1 cellular context compared by ENCODE assay signal in the genomic region with DNA sequence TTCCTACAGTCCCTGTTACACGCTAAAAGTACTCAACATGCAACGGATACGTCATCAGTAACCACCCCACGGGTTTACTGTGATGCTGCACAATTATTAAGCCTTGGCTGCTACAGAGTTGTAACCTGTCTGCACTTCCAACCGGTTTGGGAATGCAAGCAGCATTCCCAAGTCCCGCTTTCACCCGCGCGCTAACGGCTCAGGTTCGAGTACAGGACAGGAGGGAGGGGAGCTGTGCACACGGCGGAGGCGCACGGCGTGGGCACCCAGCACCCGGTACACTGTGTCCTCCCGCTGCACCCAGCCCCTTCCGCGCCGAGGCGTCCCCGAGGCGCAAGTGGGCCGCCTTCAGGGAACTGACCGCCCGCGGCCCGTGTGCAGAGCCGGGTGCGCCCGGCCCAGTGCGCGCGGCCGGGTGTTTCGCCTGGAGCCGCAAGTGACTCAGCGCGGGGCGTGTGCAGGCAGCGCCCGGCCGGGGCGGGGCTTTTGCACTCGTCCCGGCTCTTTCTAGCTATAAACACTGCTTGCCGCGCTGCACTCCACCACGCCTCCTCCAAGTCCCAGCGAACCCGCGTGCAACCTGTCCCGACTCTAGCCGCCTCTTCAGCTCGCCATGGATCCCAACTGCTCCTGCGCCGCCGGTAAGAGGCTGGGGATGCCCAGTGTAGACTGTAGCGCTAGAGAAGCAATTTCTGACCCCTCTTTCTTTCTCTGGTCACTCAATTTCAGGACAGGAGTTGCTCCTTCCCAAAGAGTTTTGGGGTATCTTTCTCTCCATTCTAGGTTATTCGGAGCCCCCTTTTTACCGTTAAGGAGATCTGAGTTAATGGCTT.
TF ChIP-seq lines count a peak whose summit lies in the region.

A gene (plus strand): TSS at position 542 of the 833 bp plus-strand sequence. CDS start 72 bp downstream, at position 614.

TF ChIP-seq in HepG2, 621 proteins besides CTCF, POLR2A, EP300 and RAD21 (continued from another document and continues in another):
- TF ChIP-seq JARID2 (CRISPR knock-in tag; IDR thresholded peaks at IDR 0.05; ENCODE audit: insufficient replicate concordance) (no peak), TOPORS (CRISPR knock-in tag; IDR thresholded peaks at IDR 0.05) (peak; percentile 32; the same call in 1 of the 2 replicates), ZNF724P (CRISPR knock-in tag; IDR thresholded peaks at IDR 0.05; ENCODE audit: borderline replicate concordance) (peak; percentile 52; the same call in 1 of the 2 replicates), ZFP36 (IDR thresholded peaks at IDR 0.05; ENCODE audit: borderline replicate concordance, low read depth, low read length, partially characterized antibody) (no peak), RBFOX2 (IDR thresholded peaks at IDR 0.05; ENCODE audit: low read depth, low read length) (peak; percentile 99), TRIM24 (CRISPR knock-in tag; IDR thresholded peaks at IDR 0.05) (no peak), NFIC (IDR thresholded peaks at IDR 0.05; ENCODE audit: low read length) (no peak), CEBPB (IDR thresholded peaks at IDR 0.05; ENCODE audit: borderline replicate concordance, low read depth, low read length) (no peak), ZMAT3 (CRISPR knock-in tag; conservative IDR thresholded peaks at IDR 0.05) (peak; percentile 78; the same call in 1 of the 2 replicates), ZNF253 (CRISPR knock-in tag; IDR thresholded peaks at IDR 0.05; ENCODE audit: borderline replicate concordance) (no peak), KLF12 (CRISPR knock-in tag; IDR thresholded peaks at IDR 0.05; ENCODE audit: borderline replicate concordance) (peak; percentile 91; the same call in 1 of the 2 replicates), NFE2L2 (IDR thresholded peaks at IDR 0.05; ENCODE audit: low read length) (peak; percentile 61; the same call in 1 of the 2 replicates), ZBTB21 (CRISPR knock-in tag; IDR thresholded peaks at IDR 0.05) (0 out of 2 replicates have a peak, but pooled peaks have one; percentile 38), MZF1 (CRISPR knock-in tag; IDR thresholded peaks at IDR 0.05; ENCODE audit: borderline replicate concordance) (no peak), THYN1 (CRISPR knock-in tag; IDR thresholded peaks at IDR 0.05; ENCODE audit: borderline replicate concordance, low read depth) (no peak), ZFP36L2 (CRISPR knock-in tag; IDR thresholded peaks at IDR 0.05) (no peak), ZNF251 (CRISPR knock-in tag; IDR thresholded peaks at IDR 0.05) (no peak), FOXO1 (CRISPR knock-in tag; IDR thresholded peaks at IDR 0.05) (peak; percentile 73; the same call in 1 of the 2 replicates), RBM22 (optimal IDR thresholded peaks at IDR 0.05; ENCODE audit: low read length) (peak; percentile 9), SMAD1 (CRISPR knock-in tag; IDR thresholded peaks at IDR 0.05; ENCODE audit: borderline replicate concordance, low read depth) (no peak), HNRNPH1 (optimal IDR thresholded peaks at IDR 0.05; ENCODE audit: low read depth, low read length) (peak; percentile 21), ZKSCAN1 (IDR thresholded peaks at IDR 0.05; ENCODE audit: low read length) (no peak), MBNL3 (CRISPR knock-in tag; conservative IDR thresholded peaks at IDR 0.05) (no peak), FOXC1 (CRISPR knock-in tag; IDR thresholded peaks at IDR 0.05; ENCODE audit: borderline replicate concordance) (peak; percentile 56; the same call in 1 of the 2 replicates), ZNF792 (CRISPR knock-in tag; IDR thresholded peaks at IDR 0.05) (no peak), KDM1A (CRISPR knock-in tag; IDR thresholded peaks at IDR 0.05) (no peak), XRCC5 (optimal IDR thresholded peaks at IDR 0.05; ENCODE audit: low read length) (peak; percentile 72), NFYB (CRISPR knock-in tag; IDR thresholded peaks at IDR 0.05) (no peak)
- TF ChIP-seq, protein P1, sequence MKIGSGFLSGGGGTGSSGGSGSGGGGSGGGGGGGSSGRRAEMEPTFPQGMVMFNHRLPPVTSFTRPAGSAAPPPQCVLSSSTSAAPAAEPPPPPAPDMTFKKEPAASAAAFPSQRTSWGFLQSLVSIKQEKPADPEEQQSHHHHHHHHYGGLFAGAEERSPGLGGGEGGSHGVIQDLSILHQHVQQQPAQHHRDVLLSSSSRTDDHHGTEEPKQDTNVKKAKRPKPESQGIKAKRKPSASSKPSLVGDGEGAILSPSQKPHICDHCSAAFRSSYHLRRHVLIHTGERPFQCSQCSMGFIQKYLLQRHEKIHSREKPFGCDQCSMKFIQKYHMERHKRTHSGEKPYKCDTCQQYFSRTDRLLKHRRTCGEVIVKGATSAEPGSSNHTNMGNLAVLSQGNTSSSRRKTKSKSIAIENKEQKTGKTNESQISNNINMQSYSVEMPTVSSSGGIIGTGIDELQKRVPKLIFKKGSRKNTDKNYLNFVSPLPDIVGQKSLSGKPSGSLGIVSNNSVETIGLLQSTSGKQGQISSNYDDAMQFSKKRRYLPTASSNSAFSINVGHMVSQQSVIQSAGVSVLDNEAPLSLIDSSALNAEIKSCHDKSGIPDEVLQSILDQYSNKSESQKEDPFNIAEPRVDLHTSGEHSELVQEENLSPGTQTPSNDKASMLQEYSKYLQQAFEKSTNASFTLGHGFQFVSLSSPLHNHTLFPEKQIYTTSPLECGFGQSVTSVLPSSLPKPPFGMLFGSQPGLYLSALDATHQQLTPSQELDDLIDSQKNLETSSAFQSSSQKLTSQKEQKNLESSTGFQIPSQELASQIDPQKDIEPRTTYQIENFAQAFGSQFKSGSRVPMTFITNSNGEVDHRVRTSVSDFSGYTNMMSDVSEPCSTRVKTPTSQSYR (CRISPR knock-in tag; IDR thresholded peaks at IDR 0.05; ENCODE audit: borderline replicate concordance), result no peak
- TF ChIP-seq, protein P2, sequence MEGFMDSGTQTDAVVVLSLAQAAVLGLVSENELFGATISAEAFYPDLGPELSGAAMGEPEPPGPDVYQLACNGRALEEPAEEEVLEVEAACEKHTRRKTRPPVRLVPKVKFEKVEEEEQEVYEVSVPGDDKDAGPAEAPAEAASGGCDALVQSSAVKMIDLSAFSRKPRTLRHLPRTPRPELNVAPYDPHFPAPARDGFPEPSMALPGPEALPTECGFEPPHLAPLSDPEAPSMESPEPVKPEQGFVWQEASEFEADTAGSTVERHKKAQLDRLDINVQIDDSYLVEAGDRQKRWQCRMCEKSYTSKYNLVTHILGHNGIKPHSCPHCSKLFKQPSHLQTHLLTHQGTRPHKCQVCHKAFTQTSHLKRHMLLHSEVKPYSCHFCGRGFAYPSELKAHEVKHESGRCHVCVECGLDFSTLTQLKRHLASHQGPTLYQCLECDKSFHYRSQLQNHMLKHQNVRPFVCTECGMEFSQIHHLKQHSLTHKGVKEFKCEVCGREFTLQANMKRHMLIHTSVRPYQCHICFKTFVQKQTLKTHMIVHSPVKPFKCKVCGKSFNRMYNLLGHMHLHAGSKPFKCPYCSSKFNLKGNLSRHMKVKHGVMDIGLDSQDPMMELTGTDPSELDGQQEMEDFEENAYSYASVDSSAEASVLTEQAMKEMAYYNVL (CRISPR knock-in tag; IDR thresholded peaks at IDR 0.05; ENCODE audit: borderline replicate concordance), result peak; percentile 86
- TF ChIP-seq, protein P3, sequence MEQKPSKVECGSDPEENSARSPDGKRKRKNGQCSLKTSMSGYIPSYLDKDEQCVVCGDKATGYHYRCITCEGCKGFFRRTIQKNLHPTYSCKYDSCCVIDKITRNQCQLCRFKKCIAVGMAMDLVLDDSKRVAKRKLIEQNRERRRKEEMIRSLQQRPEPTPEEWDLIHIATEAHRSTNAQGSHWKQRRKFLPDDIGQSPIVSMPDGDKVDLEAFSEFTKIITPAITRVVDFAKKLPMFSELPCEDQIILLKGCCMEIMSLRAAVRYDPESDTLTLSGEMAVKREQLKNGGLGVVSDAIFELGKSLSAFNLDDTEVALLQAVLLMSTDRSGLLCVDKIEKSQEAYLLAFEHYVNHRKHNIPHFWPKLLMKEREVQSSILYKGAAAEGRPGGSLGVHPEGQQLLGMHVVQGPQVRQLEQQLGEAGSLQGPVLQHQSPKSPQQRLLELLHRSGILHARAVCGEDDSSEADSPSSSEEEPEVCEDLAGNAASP (CRISPR knock-in tag; IDR thresholded peaks at IDR 0.05; ENCODE audit: borderline replicate concordance), result no peak; the same call in 1 of the 2 replicates
- TF ChIP-seq, protein P4, sequence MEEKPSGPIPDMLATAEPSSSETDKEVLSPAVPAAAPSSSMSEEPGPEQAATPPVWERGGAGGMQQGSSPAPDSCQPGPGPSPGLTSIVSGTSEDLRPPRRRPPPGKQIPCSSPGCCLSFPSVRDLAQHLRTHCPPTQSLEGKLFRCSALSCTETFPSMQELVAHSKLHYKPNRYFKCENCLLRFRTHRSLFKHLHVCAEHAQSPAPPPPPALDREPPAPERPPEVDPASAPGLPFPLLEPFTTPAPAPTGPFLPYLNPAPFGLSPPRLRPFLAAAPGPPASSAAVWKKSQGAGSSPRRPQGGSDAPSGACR (CRISPR knock-in tag; IDR thresholded peaks at IDR 0.05), result no peak
- TF ChIP-seq, protein P5, sequence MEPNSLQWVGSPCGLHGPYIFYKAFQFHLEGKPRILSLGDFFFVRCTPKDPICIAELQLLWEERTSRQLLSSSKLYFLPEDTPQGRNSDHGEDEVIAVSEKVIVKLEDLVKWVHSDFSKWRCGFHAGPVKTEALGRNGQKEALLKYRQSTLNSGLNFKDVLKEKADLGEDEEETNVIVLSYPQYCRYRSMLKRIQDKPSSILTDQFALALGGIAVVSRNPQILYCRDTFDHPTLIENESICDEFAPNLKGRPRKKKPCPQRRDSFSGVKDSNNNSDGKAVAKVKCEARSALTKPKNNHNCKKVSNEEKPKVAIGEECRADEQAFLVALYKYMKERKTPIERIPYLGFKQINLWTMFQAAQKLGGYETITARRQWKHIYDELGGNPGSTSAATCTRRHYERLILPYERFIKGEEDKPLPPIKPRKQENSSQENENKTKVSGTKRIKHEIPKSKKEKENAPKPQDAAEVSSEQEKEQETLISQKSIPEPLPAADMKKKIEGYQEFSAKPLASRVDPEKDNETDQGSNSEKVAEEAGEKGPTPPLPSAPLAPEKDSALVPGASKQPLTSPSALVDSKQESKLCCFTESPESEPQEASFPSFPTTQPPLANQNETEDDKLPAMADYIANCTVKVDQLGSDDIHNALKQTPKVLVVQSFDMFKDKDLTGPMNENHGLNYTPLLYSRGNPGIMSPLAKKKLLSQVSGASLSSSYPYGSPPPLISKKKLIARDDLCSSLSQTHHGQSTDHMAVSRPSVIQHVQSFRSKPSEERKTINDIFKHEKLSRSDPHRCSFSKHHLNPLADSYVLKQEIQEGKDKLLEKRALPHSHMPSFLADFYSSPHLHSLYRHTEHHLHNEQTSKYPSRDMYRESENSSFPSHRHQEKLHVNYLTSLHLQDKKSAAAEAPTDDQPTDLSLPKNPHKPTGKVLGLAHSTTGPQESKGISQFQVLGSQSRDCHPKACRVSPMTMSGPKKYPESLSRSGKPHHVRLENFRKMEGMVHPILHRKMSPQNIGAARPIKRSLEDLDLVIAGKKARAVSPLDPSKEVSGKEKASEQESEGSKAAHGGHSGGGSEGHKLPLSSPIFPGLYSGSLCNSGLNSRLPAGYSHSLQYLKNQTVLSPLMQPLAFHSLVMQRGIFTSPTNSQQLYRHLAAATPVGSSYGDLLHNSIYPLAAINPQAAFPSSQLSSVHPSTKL (CRISPR knock-in tag; IDR thresholded peaks at IDR 0.05), result 0 out of 2 replicates have a peak, but pooled peaks have one; percentile 72
- TF ChIP-seq, protein P6, sequence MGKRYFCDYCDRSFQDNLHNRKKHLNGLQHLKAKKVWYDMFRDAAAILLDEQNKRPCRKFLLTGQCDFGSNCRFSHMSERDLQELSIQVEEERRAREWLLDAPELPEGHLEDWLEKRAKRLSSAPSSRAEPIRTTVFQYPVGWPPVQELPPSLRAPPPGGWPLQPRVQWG (CRISPR knock-in tag; IDR thresholded peaks at IDR 0.05; ENCODE audit: borderline replicate concordance, low read depth), result no peak
- TF ChIP-seq, protein P7, sequence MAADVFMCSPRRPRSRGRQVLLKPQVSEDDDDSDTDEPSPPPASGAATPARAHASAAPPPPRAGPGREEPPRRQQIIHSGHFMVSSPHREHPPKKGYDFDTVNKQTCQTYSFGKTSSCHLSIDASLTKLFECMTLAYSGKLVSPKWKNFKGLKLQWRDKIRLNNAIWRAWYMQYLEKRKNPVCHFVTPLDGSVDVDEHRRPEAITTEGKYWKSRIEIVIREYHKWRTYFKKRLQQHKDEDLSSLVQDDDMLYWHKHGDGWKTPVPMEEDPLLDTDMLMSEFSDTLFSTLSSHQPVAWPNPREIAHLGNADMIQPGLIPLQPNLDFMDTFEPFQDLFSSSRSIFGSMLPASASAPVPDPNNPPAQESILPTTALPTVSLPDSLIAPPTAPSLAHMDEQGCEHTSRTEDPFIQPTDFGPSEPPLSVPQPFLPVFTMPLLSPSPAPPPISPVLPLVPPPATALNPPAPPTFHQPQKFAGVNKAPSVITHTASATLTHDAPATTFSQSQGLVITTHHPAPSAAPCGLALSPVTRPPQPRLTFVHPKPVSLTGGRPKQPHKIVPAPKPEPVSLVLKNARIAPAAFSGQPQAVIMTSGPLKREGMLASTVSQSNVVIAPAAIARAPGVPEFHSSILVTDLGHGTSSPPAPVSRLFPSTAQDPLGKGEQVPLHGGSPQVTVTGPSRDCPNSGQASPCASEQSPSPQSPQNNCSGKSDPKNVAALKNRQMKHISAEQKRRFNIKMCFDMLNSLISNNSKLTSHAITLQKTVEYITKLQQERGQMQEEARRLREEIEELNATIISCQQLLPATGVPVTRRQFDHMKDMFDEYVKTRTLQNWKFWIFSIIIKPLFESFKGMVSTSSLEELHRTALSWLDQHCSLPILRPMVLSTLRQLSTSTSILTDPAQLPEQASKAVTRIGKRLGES (CRISPR knock-in tag; IDR thresholded peaks at IDR 0.05; ENCODE audit: borderline replicate concordance), result 0 out of 2 replicates have a peak, but pooled peaks have one; percentile 7
- TF ChIP-seq, protein P8, sequence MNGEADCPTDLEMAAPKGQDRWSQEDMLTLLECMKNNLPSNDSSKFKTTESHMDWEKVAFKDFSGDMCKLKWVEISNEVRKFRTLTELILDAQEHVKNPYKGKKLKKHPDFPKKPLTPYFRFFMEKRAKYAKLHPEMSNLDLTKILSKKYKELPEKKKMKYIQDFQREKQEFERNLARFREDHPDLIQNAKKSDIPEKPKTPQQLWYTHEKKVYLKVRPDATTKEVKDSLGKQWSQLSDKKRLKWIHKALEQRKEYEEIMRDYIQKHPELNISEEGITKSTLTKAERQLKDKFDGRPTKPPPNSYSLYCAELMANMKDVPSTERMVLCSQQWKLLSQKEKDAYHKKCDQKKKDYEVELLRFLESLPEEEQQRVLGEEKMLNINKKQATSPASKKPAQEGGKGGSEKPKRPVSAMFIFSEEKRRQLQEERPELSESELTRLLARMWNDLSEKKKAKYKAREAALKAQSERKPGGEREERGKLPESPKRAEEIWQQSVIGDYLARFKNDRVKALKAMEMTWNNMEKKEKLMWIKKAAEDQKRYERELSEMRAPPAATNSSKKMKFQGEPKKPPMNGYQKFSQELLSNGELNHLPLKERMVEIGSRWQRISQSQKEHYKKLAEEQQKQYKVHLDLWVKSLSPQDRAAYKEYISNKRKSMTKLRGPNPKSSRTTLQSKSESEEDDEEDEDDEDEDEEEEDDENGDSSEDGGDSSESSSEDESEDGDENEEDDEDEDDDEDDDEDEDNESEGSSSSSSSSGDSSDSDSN (CRISPR knock-in tag; IDR thresholded peaks at IDR 0.05), result peak; percentile 84; the same call in 1 of the 2 replicates
